8 cellular contexts compared by ENCODE assay signal in the genomic region with DNA sequence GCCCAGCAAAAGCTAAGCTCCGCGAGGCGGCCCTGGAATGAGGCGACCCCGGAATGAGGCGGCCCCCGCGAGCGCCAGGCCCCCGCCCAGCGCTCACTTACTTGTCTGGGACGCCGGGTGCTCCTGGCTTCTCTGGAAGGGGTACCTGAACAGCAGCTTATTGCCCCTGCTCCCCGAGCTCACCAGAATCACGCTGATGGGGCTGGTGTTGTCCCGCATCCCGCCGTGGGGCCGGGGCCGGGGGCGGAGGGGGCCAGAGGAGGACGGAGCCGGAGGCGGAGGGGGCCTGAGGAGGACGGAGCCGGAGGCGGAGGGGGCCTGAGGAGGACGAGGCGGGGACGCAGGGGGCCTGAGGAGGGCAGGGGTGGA. TPM values are rescaled to one million over a fixed set of nuclear protein-coding genes. Genes with fewer than 3 reads are reported as not detected.
DNase-seq lines count a peak whose midpoint lies in the region; ATAC-seq and TF ChIP-seq lines count a peak whose summit lies in the region.

No MANE protein-coding gene starts in this region.

- no peak for TF ChIP-seq POLR2A in heart left ventricle (IDR thresholded peaks at IDR 0.05)

- ATAC-seq in CD4-positive, alpha-beta T cell (ENCODE audit: poor library complexity): no peak
- ATAC-seq in heart left ventricle (peak in 2 of 4 donors; percentile 15 to 27), GM18868 (IDR thresholded peaks at IDR 0.05; ENCODE audit: unreplicated experiment) (no peak)

- no peaks in the 10 kb centered on the region for H3K27me3 Mint-ChIP-seq in CD4-positive, alpha-beta T cell

- peak overlapping the region; percentile 95 for H3K27ac Mint-ChIP-seq in CD4-positive, alpha-beta T cell

- H3K27me3 ChIP-seq in CD4-positive, alpha-beta T cell (ENCODE audit: control insufficient read depth, insufficient read depth, low read length): no peaks in the 10 kb centered on the region
- H3K27me3 ChIP-seq in heart left ventricle: no peaks in the 10 kb centered on the region

- peaks cover 5% of the 10 kb centered on the region for H3K36me3 Mint-ChIP-seq in CD4-positive, alpha-beta T cell (ENCODE audit: low read depth)

- H3K4me3 ChIP-seq in heart left ventricle: peak overlapping the region; percentile 58 to 92 (median 70)

- DNase-seq in CD4-positive, alpha-beta T cell: peak in 8 of 10 experiments; percentile 7 to 42 (median 20)
- DNase-seq in NCI-H2171 treated with DMSO at 0.1 percent for 48 hours (lab: John Stamatoyannopoulos, UW) (peak; percentile 6), heart left ventricle (peak in 4 of 5 donors; percentile 28 to 63 (median 32)), retina (peak; percentile 61), OCI-M2 (lab: John Stamatoyannopoulos, UW; ENCODE audit: unreplicated experiment) (no peak), NCI-H1436 treated with DMSO at 0.1 percent for 48 hours (lab: John Stamatoyannopoulos, UW) (no peak)
- DNase-seq in activated effector memory CD4-positive, alpha-beta T cell treated with Interleukin-2 at 50 U/mL for 16 hours: peak; percentile 9

- WGBS in heart left ventricle, 4 donors: 1 to 3% (median 2%) methylated on average over 16 to 30 of the region's 30 CpGs

- TF ChIP-seq CTCF in CD4-positive, alpha-beta T cell (IDR thresholded peaks at IDR 0.05): no peak
- no peak for TF ChIP-seq CTCF in heart left ventricle (IDR thresholded peaks at IDR 0.05)

- no peaks in the 10 kb centered on the region for H3K9me3 Mint-ChIP-seq in CD4-positive, alpha-beta T cell

- peak overlapping the region; percentile 46 for H3K27ac ChIP-seq in CD4-positive, alpha-beta T cell (ENCODE audit: low read depth, low read length)
- H3K27ac ChIP-seq in heart left ventricle: peak overlapping the region in 7 of 12 donors; percentile 34 to 89 (median 69)

- H3K36me3 ChIP-seq in heart left ventricle: no peaks in the 10 kb centered on the region

- intact Hi-C loops in CD4-positive, alpha-beta T cell (cut with DNase I, micrococcal nuclease): loop anchor here in 1 of 2 experiments (2.0 kb wide), 2 partner anchors 97 to 215 kb away; a partner anchor contains a TSS
- intact Hi-C loops in heart left ventricle (cut with DNase I): no loop called here

- H3K4me3 Mint-ChIP-seq in CD4-positive, alpha-beta T cell: peak overlapping the region; percentile 89

- no peaks in the 10 kb centered on the region for H3K9me3 ChIP-seq in CD4-positive, alpha-beta T cell (ENCODE audit: control insufficient read depth, low read length)
- no peaks in the 10 kb centered on the region for H3K9me3 ChIP-seq in heart left ventricle

- CTCF ChIA-PET in CD4-positive, alpha-beta T cell (lab: Charles Lee): interaction anchor here (1.1 to 1.5 kb wide), 2 partner anchors 31 to 72 kb away, joined by 3 to 5 read pairs; no protein-coding TSS in a partner anchor

- peaks cover 0 to 18% (median 8%) of the 10 kb centered on the region in 12 donors for H3K4me1 ChIP-seq in heart left ventricle

- POLR2A ChIA-PET in CD4-positive, alpha-beta T cell (lab: Charles Lee): interaction anchor here (1.0 kb wide), 1 partner anchor 10 kb away, joined by 3 read pairs; no protein-coding TSS in a partner anchor

- peaks cover 25% of the 10 kb centered on the region for H3K4me1 Mint-ChIP-seq in CD4-positive, alpha-beta T cell (ENCODE audit: low read depth)

RNA-seq across cellular contexts. Expression of a gene that starts 0.4 kb away (rescaled TPM):
- total RNA-seq in CD4-positive, alpha-beta T cell: 10 to 100 TPM; 29.5 to 30.8 TPM
- total RNA-seq in heart left ventricle: 10 to 100 TPM; 12.9 to 29.4 (median 23.9) TPM
- polyA plus RNA-seq in heart left ventricle: 10 to 100 TPM; 15.5 to 25.6 TPM

RNA-seq across cellular contexts. Expression of a gene that starts 14.4 kb away (rescaled TPM):
- not detected for total RNA-seq in CD4-positive, alpha-beta T cell
- not detected for total RNA-seq in heart left ventricle
- not detected for polyA plus RNA-seq in heart left ventricle

RNA-seq across cellular contexts. Expression of a gene that starts 27.7 kb away (rescaled TPM):
- total RNA-seq in CD4-positive, alpha-beta T cell: not detected
- under 1 TPM in 4 of 9 donors, not detected in 5; 0.54 to 0.62 (median 0.58) TPM for total RNA-seq in heart left ventricle
- polyA plus RNA-seq in heart left ventricle: not detected

RNA-seq across cellular contexts. Expression of a gene that starts 34.6 kb away (rescaled TPM):
- not detected for total RNA-seq in CD4-positive, alpha-beta T cell
- 1,000 to 10,000 TPM in 2 of 9 donors, 100 to 1,000 TPM in 4, 10 to 100 TPM in 3; 47.9 to 2,038 (median 162) TPM for total RNA-seq in heart left ventricle
- 10 to 100 TPM in 1 of 2 donors, 1 to 10 TPM in 1; 3.6 to 90.1 TPM for polyA plus RNA-seq in heart left ventricle

RNA-seq across cellular contexts. Expression of a gene that starts 38.4 kb away (rescaled TPM):
- not detected for total RNA-seq in CD4-positive, alpha-beta T cell
- total RNA-seq in heart left ventricle: 1,000 to 10,000 TPM in 1 of 9 donors, 100 to 1,000 TPM in 7, 10 to 100 TPM in 1; 74.1 to 1,031 (median 259) TPM
- 10 to 100 TPM in 1 of 2 donors, 1 to 10 TPM in 1; 1.8 to 32.6 TPM for polyA plus RNA-seq in heart left ventricle

Comparison
In these comparisons a context has a peak if more than half of its experiments do, and no peak if none do; other contexts are left out.
1. DNase-seq: peak in CD4-positive, alpha-beta T cell (8 of 10), NCI-H2171 treated with DMSO at 0.1 percent for 48 hours (single experiment), activated effector memory CD4-positive, alpha-beta T cell treated with Interleukin-2 at 50 U/mL for 16 hours (single experiment), heart left ventricle (4 of 5) and retina (single experiment); none in OCI-M2 (single experiment) and NCI-H1436 treated with DMSO at 0.1 percent for 48 hours (single experiment).